ENCODE assay signal across 9 cellular contexts in the genomic region with DNA sequence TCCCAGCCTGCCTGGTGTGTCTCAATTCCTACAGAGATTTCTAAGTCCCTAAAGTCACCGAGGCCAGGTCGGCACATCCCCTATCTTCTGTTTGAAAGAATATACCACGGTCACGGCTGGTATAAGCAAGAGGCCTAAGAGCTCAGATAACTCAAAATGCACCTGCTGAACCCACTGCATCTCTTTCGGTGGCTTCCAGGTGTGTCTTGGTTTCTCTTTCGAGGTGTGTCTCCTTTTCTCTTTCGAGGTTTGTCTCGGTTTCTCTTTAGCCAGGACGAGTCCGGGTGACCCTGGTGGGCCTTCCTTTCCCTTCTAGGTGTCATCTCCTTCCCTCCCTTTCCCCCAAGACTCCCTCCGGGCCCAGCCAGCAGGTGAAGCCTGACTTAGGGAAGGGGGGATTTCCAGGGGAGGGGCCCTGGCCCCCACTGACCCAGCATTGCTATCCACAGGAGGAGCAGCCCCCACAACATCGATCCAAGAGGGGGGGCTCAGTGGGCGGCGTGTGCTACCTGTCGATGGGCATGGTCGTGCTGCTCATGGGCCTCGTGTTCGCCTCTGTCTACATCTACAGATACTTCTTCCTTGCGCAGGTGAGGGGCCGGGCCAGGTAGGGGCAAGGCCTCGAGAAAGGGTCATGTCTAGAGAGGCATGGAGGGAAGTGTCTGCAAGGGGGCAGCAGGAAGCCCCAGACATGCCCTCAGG. TPM values are rescaled to one million over a fixed set of nuclear protein-coding genes. Genes with fewer than 3 reads are reported as not detected.
DNase-seq lines count a peak whose midpoint lies in the region; ATAC-seq and TF ChIP-seq lines count a peak whose summit lies in the region.
"Had no signal": no experiment of that assay in that cellular context is flagged by ENCODE, and none has a peak within 500 bp of the region (broad histone marks: within the 10 kb centered on the region; RNA-seq: fewer than 3 reads in every experiment).

No MANE protein-coding gene starts in this region.

- peak; percentile 52 for ATAC-seq in GM18520 (IDR thresholded peaks at IDR 0.05; ENCODE audit: unreplicated experiment)
- peak; percentile 65 for ATAC-seq in GM21576 (IDR thresholded peaks at IDR 0.05; ENCODE audit: unreplicated experiment)
- peak; percentile 53 for ATAC-seq in HG03521 (IDR thresholded peaks at IDR 0.05; ENCODE audit: unreplicated experiment)
- ATAC-seq: HCT116 had no signal

- peak overlapping the region; percentile 68 to 95 (median 73) for H3K27ac Mint-ChIP-seq in nephron
- H3K27ac Mint-ChIP-seq in immature natural killer cell = peak overlapping the region in 1 of 6 donors; percentile 30

- TF ChIP-seq CTCF in nephron (IDR thresholded peaks at IDR 0.05; ENCODE audit: unreplicated experiment in 3 of 3) = no peak

- H3K4me1 Mint-ChIP-seq in nephron (peaks cover 58% of the 10 kb centered on the region), immature natural killer cell (peaks cover 22 to 23% of the 10 kb centered on the region in 2 donors)

- H3K9me3 Mint-ChIP-seq in nephron (no peaks in the 10 kb centered on the region), immature natural killer cell (no peaks in the 10 kb centered on the region)

- peaks cover 42% of the 10 kb centered on the region for H3K36me3 Mint-ChIP-seq in nephron (ENCODE audit: low read depth)
- H3K36me3 Mint-ChIP-seq in immature natural killer cell = no peaks in the 10 kb centered on the region

- H3K4me3 Mint-ChIP-seq in nephron (peak overlapping the region in 1 of 3 experiments; percentile 44), immature natural killer cell (no peak overlapping the region)

- H3K27me3 Mint-ChIP-seq in nephron (ENCODE audit: low read depth) = peaks cover 4% of the 10 kb centered on the region
- peaks cover 23 to 28% (median 25%) of the 10 kb centered on the region in 3 donors for H3K27me3 Mint-ChIP-seq in immature natural killer cell (ENCODE audit: low read depth in 3 of 3)

- DNase-seq in immature natural killer cell = no peak
- no peak for DNase-seq in HCEC 1CT
- no peak for DNase-seq in iPS-NIHi7 (ENCODE audit: extremely low spot score)
- DNase-seq in activated CD4-positive, alpha-beta T cell treated with anti-CD3 and anti-CD28 coated beads, Interleukin-2, amount 50 U/mL, for 48 hours = no peak

RNA-seq across cellular contexts. Expression of a gene that starts 8.4 kb away (rescaled TPM):
- polyA plus RNA-seq in immature natural killer cell = 10 to 100 TPM in 2 of 3 donors, 1 to 10 TPM in 1; 5.3 to 23.7 (median 16.9) TPM

RNA-seq across cellular contexts. Expression of a gene that starts 51.9 kb away (rescaled TPM):
- not detected for polyA plus RNA-seq in immature natural killer cell
